In the genomic region with DNA sequence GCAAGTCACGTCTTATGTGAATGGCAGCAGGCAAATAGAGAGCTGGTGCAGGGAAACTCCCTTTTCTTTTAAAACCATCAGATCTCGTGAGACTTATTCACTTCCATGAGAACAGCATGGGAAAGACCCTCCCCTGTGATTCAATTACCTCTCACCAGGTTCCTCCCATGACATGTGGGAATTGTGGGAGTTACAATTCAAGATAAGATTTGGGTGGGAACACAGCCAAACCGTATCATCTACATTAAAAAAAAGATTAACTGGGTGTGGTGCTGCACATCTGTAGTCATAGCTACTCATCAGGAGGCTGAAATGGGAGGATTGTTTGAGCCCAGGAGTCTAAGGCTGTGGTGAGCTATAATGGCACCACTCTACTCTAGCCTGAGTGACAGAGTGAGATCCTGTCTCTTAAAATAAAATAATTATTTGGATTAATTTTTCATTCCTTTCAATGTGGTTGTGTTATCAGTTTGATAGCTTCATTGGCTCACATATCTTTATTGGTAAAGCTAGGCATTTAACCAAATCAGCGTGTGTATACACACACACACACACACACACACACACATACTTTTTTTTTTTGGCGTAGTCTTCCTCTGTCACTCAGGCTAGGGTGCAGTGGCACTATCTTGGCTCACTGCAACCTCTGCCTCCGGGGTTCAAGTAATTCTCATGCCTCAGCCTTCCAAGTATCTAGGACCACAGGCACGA, we compare ENCODE assay signal across 2 cellular contexts.
TF ChIP-seq lines count a peak whose summit lies in the region.

No MANE protein-coding gene starts in this region.

TF ChIP-seq in GM23338, 12 proteins besides CTCF, POLR2A, EP300 and RAD21:
- no peak for TF ChIP-seq CREB1 (CRISPR knock-in tag; IDR thresholded peaks at IDR 0.05; ENCODE audit: low read depth)
- TF ChIP-seq EZH2phosphoT487 (IDR thresholded peaks at IDR 0.05; ENCODE audit: unreplicated experiment) = no peak
- no peak for TF ChIP-seq STAT1 (IDR thresholded peaks at IDR 0.05; ENCODE audit: unreplicated experiment)
- TF ChIP-seq REST (IDR thresholded peaks at IDR 0.05; ENCODE audit: unreplicated experiment) = no peak
- TF ChIP-seq ZNF331 (CRISPR knock-in tag; IDR thresholded peaks at IDR 0.05; ENCODE audit: low read depth) = no peak
- no peak for TF ChIP-seq POLR2AphosphoS5 (IDR thresholded peaks at IDR 0.05; ENCODE audit: low read depth)
- no peak for TF ChIP-seq JUNB (IDR thresholded peaks at IDR 0.05; ENCODE audit: unreplicated experiment)
- TF ChIP-seq, protein P1, sequence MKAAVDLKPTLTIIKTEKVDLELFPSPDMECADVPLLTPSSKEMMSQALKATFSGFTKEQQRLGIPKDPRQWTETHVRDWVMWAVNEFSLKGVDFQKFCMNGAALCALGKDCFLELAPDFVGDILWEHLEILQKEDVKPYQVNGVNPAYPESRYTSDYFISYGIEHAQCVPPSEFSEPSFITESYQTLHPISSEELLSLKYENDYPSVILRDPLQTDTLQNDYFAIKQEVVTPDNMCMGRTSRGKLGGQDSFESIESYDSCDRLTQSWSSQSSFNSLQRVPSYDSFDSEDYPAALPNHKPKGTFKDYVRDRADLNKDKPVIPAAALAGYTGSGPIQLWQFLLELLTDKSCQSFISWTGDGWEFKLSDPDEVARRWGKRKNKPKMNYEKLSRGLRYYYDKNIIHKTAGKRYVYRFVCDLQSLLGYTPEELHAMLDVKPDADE (IDR thresholded peaks at IDR 0.05) = no peak
- TF ChIP-seq ZNF114 (CRISPR knock-in tag; IDR thresholded peaks at IDR 0.05) = no peak
- TF ChIP-seq NANOG (IDR thresholded peaks at IDR 0.05; ENCODE audit: borderline replicate concordance) = no peak

TF ChIP-seq in H1, 55 proteins besides CTCF, POLR2A, EP300 and RAD21:
- TF ChIP-seq FOSL1 (IDR thresholded peaks at IDR 0.05; ENCODE audit: insufficient read depth, low read depth, low read length) = no peak
- TF ChIP-seq CHD2 (IDR thresholded peaks at IDR 0.05; ENCODE audit: low read length) = 0 out of 2 replicates have a peak, but pooled peaks have one; percentile 16
TF ChIP-seq in H1: peak in this region for 1.
